In the genomic region with DNA sequence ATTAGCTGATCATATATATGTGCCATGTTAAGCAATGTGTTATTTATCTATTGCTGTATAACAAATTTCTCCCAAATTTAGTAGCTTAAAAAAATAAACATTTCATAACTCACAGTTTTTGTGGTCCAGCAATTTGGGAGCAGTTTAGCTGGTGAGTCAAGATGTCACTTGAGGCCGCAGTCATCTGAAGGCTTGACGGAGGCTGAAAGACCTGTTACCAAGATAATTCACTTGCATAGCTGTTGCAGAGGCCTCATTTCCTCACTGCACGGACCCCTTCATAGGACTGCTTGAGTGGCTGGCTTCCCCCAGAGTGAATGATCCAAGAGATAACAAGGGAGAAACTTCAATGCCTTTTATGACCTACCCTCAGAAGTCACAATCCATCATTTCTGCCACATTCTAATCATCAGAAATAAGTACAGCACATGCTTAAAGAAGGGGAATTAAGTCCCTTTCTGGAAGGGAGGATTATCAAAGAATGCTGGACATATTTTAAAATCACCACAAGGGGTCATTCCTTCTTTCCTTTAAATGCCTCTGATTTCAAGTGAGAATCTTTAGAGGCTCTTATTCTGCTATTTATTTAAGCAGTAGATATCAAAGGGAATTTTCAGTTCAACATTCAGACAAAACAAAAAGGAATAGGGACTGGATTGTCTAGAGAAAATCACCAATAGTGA, we compare ENCODE assay signal across 12 cellular contexts. TPM values are rescaled to one million over a fixed set of nuclear protein-coding genes. Genes with fewer than 3 reads are reported as not detected.
DNase-seq lines count a peak whose midpoint lies in the region; ATAC-seq, FAIRE-seq and TF ChIP-seq lines count a peak whose summit lies in the region.
"Had no signal": no experiment of that assay in that cellular context is flagged by ENCODE, and none has a peak within 500 bp of the region (broad histone marks: within the 10 kb centered on the region; RNA-seq: fewer than 3 reads in every experiment).

No MANE protein-coding gene starts in this region.

- H3K27ac ChIP-seq in VCaP (no peak overlapping the region; the same call in 1 of the 2 replicates), kidney (ENCODE audit: low read depth in 2 of 2, low read length in 2 of 2) (no peak overlapping the region)

- DNase-seq in AG08395 (ENCODE audit: low spot score) = peak; percentile 38
- DNase-seq in HT-29 (ENCODE audit: low spot score) = peak; percentile 46
- DNase-seq in kidney = no peak
- DNase-seq in NCI-H1105 (lab: John Stamatoyannopoulos, UW) = no peak
- no peak for DNase-seq in NCI-H345 (lab: John Stamatoyannopoulos, UW)
- no peak for DNase-seq in central memory CD4-positive, alpha-beta T cell
- DNase-seq: activated T-cell treated with anti-CD3 and anti-CD28 coated beads, Interleukin-2, amount 50 U/mL, for 1 hour; DMS79 treated with DMSO at 0.1 percent for 48 hours; erythroblast had no signal

- TF ChIP-seq CTCF in VCaP (conservative IDR thresholded peaks at IDR 0.05) (peak; percentile 70), kidney (IDR thresholded peaks at IDR 0.05; ENCODE audit: borderline replicate concordance, extremely low read depth, insufficient read depth) (peak; percentile 10)

- FAIRE-seq in kidney (lab: Jason Lieb, UNC) = no peak

- H3K4me1 ChIP-seq in kidney (ENCODE audit: control insufficient read depth in 1 of 2, insufficient read depth in 1 of 2, low read depth in 1 of 2, low read length in 2 of 2) = peaks cover 0 to 4% of the 10 kb centered on the region in 2 donors

- no peak overlapping the region for H3K4me3 ChIP-seq in kidney (ENCODE audit: low read length in 2 of 2)

- intact Hi-C loops in kidney (cut with DNase I) = no loop called here

- no peaks in the 10 kb centered on the region for H3K36me3 ChIP-seq in kidney (ENCODE audit: control insufficient read depth in 1 of 2, insufficient read depth in 2 of 2, low read length in 2 of 2)

- H3K9me3 ChIP-seq in kidney (ENCODE audit: control insufficient read depth in 1 of 2, low read length in 2 of 2) = no peaks in the 10 kb centered on the region

- no peak for ATAC-seq in HG03460 (IDR thresholded peaks at IDR 0.05; ENCODE audit: unreplicated experiment)
- ATAC-seq: Right ventricle myocardium inferior had no signal

- H3K9ac ChIP-seq in kidney (ENCODE audit: low read length in 2 of 2) = no peak overlapping the region

RNA-seq across cellular contexts. Expression of gene SRPK2, which starts 10.5 kb away (rescaled TPM):
- total RNA-seq in HT-29 (2014; rRNA removed; shearing (Covaris generic)) = 13.5 and 17.4 TPM in 2 replicates
- total RNA-seq in kidney = 43.1 TPM
- 9.9 TPM for polyA plus RNA-seq in kidney (ENCODE audit: insufficient read depth, low read depth, low replicate concordance)

Comparison
In these comparisons a context has a peak if more than half of its experiments do, and no peak if none do; other contexts are left out.
1. DNase-seq: peak in AG08395 (single experiment) and HT-29 (single experiment); none in kidney (single experiment), NCI-H1105 (single experiment), NCI-H345 (single experiment) and central memory CD4-positive, alpha-beta T cell (single experiment).